ENCODE assay signal across 26 cellular contexts in genomic region chr2:18055290-18055689, GRCh38.
"Had no signal": no experiment of that assay in that cellular context is flagged by ENCODE, and none has a peak within 500 bp of the region (broad histone marks: within the 10 kb centered on the region; RNA-seq: fewer than 3 reads in every experiment).

No MANE protein-coding gene starts in this region.

- H3K36me3 Mint-ChIP-seq: naive thymus-derived CD4-positive, alpha-beta T cell; stimulated activated effector memory CD8-positive, alpha-beta T cell treated with anti-CD3 and anti-CD28 coated beads, Interleukin-12 subunit alpha, Interleukin-12 subunit beta, amount 100 ng/mL, for 72 hours; type B pancreatic cell had no signal

- H3K4me3 ChIP-seq: gastroesophageal sphincter, heart left ventricle, hepatocyte, left lung, ovary, psoas muscle, sigmoid colon, stomach, thyroid gland had no signal

- H3K4me1 Mint-ChIP-seq: naive thymus-derived CD4-positive, alpha-beta T cell; nephron; stimulated activated effector memory CD8-positive, alpha-beta T cell treated with anti-CD3 and anti-CD28 coated beads, Interleukin-12 subunit alpha, Interleukin-12 subunit beta, amount 100 ng/mL, for 72 hours had no signal

- H3K4me3 Mint-ChIP-seq: effector memory CD8-positive, alpha-beta T cell; naive thymus-derived CD4-positive, alpha-beta T cell; nephron; stimulated activated effector memory CD8-positive, alpha-beta T cell treated with anti-CD3 and anti-CD28 coated beads, Interleukin-12 subunit alpha, Interleukin-12 subunit beta, amount 100 ng/mL, for 72 hours; type B pancreatic cell had no signal

- ATAC-seq: effector memory CD8-positive, alpha-beta T cell; gastroesophageal sphincter; heart left ventricle; left cardiac atrium; left lung; naive thymus-derived CD4-positive, alpha-beta T cell; psoas muscle; right cardiac atrium; stimulated activated effector memory CD8-positive, alpha-beta T cell treated with anti-CD3 and anti-CD28 coated beads, Interleukin-12 subunit alpha, Interleukin-12 subunit beta, amount 100 ng/mL, for 72 hours had no signal

- FAIRE-seq: endometrium, islet of Langerhans had no signal

- H3K9me3 ChIP-seq: gastroesophageal sphincter, heart left ventricle, left lung, ovary, psoas muscle, sigmoid colon, stomach, thyroid gland had no signal

- H3K36me3 ChIP-seq: gastroesophageal sphincter, heart left ventricle, left lung, ovary, sigmoid colon, stomach, thyroid gland had no signal

- H3K27me3 ChIP-seq: gastroesophageal sphincter, heart left ventricle, left lung, ovary, sigmoid colon, stomach, thyroid gland had no signal

- H3K4me1 ChIP-seq: gastroesophageal sphincter, heart left ventricle, left lung, psoas muscle, sigmoid colon, stomach, thyroid gland had no signal

- H3K27ac Mint-ChIP-seq: effector memory CD8-positive, alpha-beta T cell; naive thymus-derived CD4-positive, alpha-beta T cell; nephron; stimulated activated effector memory CD8-positive, alpha-beta T cell treated with anti-CD3 and anti-CD28 coated beads, Interleukin-12 subunit alpha, Interleukin-12 subunit beta, amount 100 ng/mL, for 72 hours; type B pancreatic cell had no signal

- H3K27ac ChIP-seq: gastroesophageal sphincter, heart left ventricle, hepatocyte, left lung, ovary, psoas muscle, sigmoid colon, stomach, thyroid gland had no signal

- H3K9me3 Mint-ChIP-seq: nephron, type B pancreatic cell had no signal

- H3K27me3 Mint-ChIP-seq: type B pancreatic cell had no signal

- DNase-seq: cortex of kidney; effector memory CD8-positive, alpha-beta T cell; heart left ventricle; left cardiac atrium; left lung; mesendoderm; midbrain; naive thymus-derived CD4-positive, alpha-beta T cell; nucleus accumbens; ovary; posterior cingulate gyrus; psoas muscle; right cardiac atrium; sigmoid colon; stimulated activated CD4-positive, alpha-beta T cell treated with anti-CD3 and anti-CD28 coated beads, Interleukin-2, amount 100 ng/mL, for 24 hours; stimulated activated CD4-positive, alpha-beta T cell treated with anti-CD3 and anti-CD28 coated beads, Interleukin-4, amount 100 ng/mL, for 24 hours; stimulated activated naive CD4-positive, alpha-beta T cell treated with Interleukin-2 at 50 U/mL for 16 hours; stomach; thyroid gland had no signal
